In the genomic region with DNA sequence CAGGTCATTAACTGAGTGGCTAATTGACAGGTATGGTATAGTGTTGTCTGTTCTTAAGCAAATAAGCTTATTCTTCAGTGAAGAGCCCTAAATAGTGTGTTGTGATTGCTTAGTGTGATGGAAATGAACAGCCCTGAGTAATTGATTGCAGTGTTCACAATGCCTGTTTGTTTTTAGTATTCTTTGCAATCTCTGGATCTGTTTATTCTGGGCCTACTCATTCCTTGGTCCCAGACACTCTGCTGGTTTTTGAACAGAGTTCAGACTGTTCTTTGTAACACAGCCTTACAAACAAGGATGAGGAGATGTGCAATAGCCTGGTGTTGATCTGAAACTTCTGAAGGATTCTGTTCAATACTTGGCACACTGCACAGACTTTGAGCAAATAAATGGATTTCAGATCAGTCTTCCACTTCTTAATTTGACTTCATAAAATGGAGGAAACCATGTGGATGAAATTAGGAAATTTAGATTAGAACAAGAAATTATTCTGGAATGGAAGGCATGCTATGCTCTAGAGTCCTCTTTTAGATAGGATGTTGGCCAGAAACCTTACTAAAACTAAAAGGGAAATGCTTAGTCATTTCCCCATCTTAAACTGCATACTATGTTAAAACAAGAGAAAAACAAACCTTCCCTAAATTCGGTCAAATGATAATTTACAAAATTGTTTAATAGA, we compare ENCODE assay signal across 12 cellular contexts.
DNase-seq lines count a peak whose midpoint lies in the region; ATAC-seq and TF ChIP-seq lines count a peak whose summit lies in the region.
"Had no signal": no experiment of that assay in that cellular context is flagged by ENCODE, and none has a peak within 500 bp of the region (broad histone marks: within the 10 kb centered on the region; RNA-seq: fewer than 3 reads in every experiment).

No MANE protein-coding gene starts in this region.

- H3K79me1 ChIP-seq in H9 (ENCODE audit: insufficient read depth, low read depth, low read length, poor library complexity, severe bottlenecking), result no peaks in the 10 kb centered on the region

- H2BK12ac ChIP-seq in H9 (ENCODE audit: insufficient read length, low read depth, low read length), result no peak overlapping the region

- POLR2A ChIA-PET in activated CD8-positive, alpha-beta T cell treated with anti-CD3 and anti-CD28 coated beads for 36 hours (lab: Charles Lee), result no interaction called here
- POLR2A ChIA-PET in CD4-positive, alpha-beta T cell (lab: Charles Lee), result no interaction called here

- no peak overlapping the region for H2BK120ac ChIP-seq in H9 (ENCODE audit: low read depth, low read length, poor library complexity, severe bottlenecking)

- TF ChIP-seq CTCF in H9 (conservative IDR thresholded peaks at IDR 0.05) (no peak), nephron progenitor cell (IDR thresholded peaks at IDR 0.05) (no peak)
- no peak for TF ChIP-seq CTCF in activated CD8-positive, alpha-beta T cell treated with anti-CD3 and anti-CD28 coated beads for 36 hours (IDR thresholded peaks at IDR 0.05)
- no peak for TF ChIP-seq CTCF in CD4-positive, alpha-beta T cell (IDR thresholded peaks at IDR 0.05)

- no peak overlapping the region for H4K8ac ChIP-seq in H9 (replicated peaks; ENCODE audit: insufficient read length, low read depth, low read length)

- no peak overlapping the region for H3K27ac ChIP-seq in H9 (ENCODE audit: insufficient read length, low read depth, low read length)
- no peak overlapping the region for H3K27ac ChIP-seq in CD4-positive, alpha-beta T cell (ENCODE audit: low read depth, low read length)
- H3K27ac ChIP-seq: foreskin keratinocyte, thyroid gland had no signal

- H3K4me3 Mint-ChIP-seq in H9 (no peak overlapping the region), nephron progenitor cell (no peak overlapping the region)
- no peak overlapping the region for H3K4me3 Mint-ChIP-seq in dendritic cell treated with granulocyte-macrophage colony-stimulating factor and Interleukin-4, amounts not matched to agents 40 ng/mL and 50 ng/mL, for 4 days
- no peak overlapping the region for H3K4me3 Mint-ChIP-seq in activated CD8-positive, alpha-beta T cell treated with anti-CD3 and anti-CD28 coated beads for 36 hours
- H3K4me3 Mint-ChIP-seq in CD4-positive, alpha-beta T cell, result no peak overlapping the region
- H3K4me3 Mint-ChIP-seq: activated T-cell treated with anti-CD3 and anti-CD28 coated beads, Interleukin-2, amount 50 U/mL, for 72 hours had no signal

- no peaks in the 10 kb centered on the region for H3K79me2 ChIP-seq in H9 (ENCODE audit: insufficient read depth, low read length)

- no peak overlapping the region for H2BK20ac ChIP-seq in H9 (ENCODE audit: low read depth, low read length, poor library complexity, severe bottlenecking)

- no peak overlapping the region for H4K5ac ChIP-seq in H9 (ENCODE audit: insufficient read length, low read depth, low read length)

- ATAC-seq in GM21723 (IDR thresholded peaks at IDR 0.05; ENCODE audit: unreplicated experiment), result no peak
- no peak for ATAC-seq in activated CD8-positive, alpha-beta T cell treated with anti-CD3 and anti-CD28 coated beads for 36 hours
- ATAC-seq in CD4-positive, alpha-beta T cell (ENCODE audit: poor library complexity), result no peak
- ATAC-seq: activated T-cell treated with anti-CD3 and anti-CD28 coated beads, Interleukin-2, amount 50 U/mL, for 72 hours; foreskin keratinocyte had no signal

- H2AFZ ChIP-seq in H9 (ENCODE audit: low read length), result no peak overlapping the region

- H3K4me2 ChIP-seq in H9 (ENCODE audit: insufficient read depth, insufficient read length, low read length), result peak overlapping the region; percentile 30

- no peak overlapping the region for H2BK5ac ChIP-seq in H9 (ENCODE audit: insufficient read length, low read length)

- H3K4me1 Mint-ChIP-seq in H9, result peaks cover 11 to 13% of the 10 kb centered on the region in 2 experiments; a peak in 3 of 4 replicates
- peaks cover 8% of the 10 kb centered on the region for H3K4me1 Mint-ChIP-seq in dendritic cell treated with granulocyte-macrophage colony-stimulating factor and Interleukin-4, amounts not matched to agents 40 ng/mL and 50 ng/mL, for 4 days (ENCODE audit: low read depth)
- peaks cover 8% of the 10 kb centered on the region for H3K4me1 Mint-ChIP-seq in nephron progenitor cell
- H3K4me1 Mint-ChIP-seq in activated CD8-positive, alpha-beta T cell treated with anti-CD3 and anti-CD28 coated beads for 36 hours (ENCODE audit: low read depth), result no peaks in the 10 kb centered on the region
- H3K4me1 Mint-ChIP-seq in CD4-positive, alpha-beta T cell (ENCODE audit: low read depth), result no peaks in the 10 kb centered on the region

- no peak overlapping the region for H2AK5ac ChIP-seq in H9 (ENCODE audit: insufficient read length, low read length)

- H3K56ac ChIP-seq in H9 (ENCODE audit: insufficient read length, low read depth, low read length), result no peak overlapping the region

- H3K9me3 ChIP-seq in H9 (ENCODE audit: control insufficient read depth, low read depth, low read length), result no peaks in the 10 kb centered on the region
- no peaks in the 10 kb centered on the region for H3K9me3 ChIP-seq in CD4-positive, alpha-beta T cell (ENCODE audit: control insufficient read depth, low read length)
- H3K9me3 ChIP-seq: thyroid gland had no signal

- H3K27ac Mint-ChIP-seq in H9 (no peak overlapping the region), nephron progenitor cell (peak overlapping the region; percentile 48)
- H3K27ac Mint-ChIP-seq in dendritic cell treated with granulocyte-macrophage colony-stimulating factor and Interleukin-4, amounts not matched to agents 40 ng/mL and 50 ng/mL, for 4 days, result peak overlapping the region; percentile 82
- no peak overlapping the region for H3K27ac Mint-ChIP-seq in activated CD8-positive, alpha-beta T cell treated with anti-CD3 and anti-CD28 coated beads for 36 hours
- no peak overlapping the region for H3K27ac Mint-ChIP-seq in CD4-positive, alpha-beta T cell
- H3K27ac Mint-ChIP-seq: activated T-cell treated with anti-CD3 and anti-CD28 coated beads, Interleukin-2, amount 50 U/mL, for 72 hours had no signal

- H3K14ac ChIP-seq in H9 (ENCODE audit: insufficient read depth, low read length), result no peak overlapping the region

- H3T11ph ChIP-seq in H9 (ENCODE audit: low read length), result no peak overlapping the region

- CTCF ChIA-PET in activated CD8-positive, alpha-beta T cell treated with anti-CD3 and anti-CD28 coated beads for 36 hours (lab: Charles Lee), result no interaction called here
- CTCF ChIA-PET in CD4-positive, alpha-beta T cell (lab: Charles Lee), result no interaction called here

- no peak overlapping the region for H4K91ac ChIP-seq in H9 (ENCODE audit: insufficient read length, low read depth, low read length)

- no peak overlapping the region for H2BK15ac ChIP-seq in H9 (ENCODE audit: low read depth, low read length)

- no peaks in the 10 kb centered on the region for H4K20me1 ChIP-seq in H9 (ENCODE audit: control insufficient read depth, insufficient read depth, insufficient read length)

- intact Hi-C loops in dendritic cell treated with granulocyte-macrophage colony-stimulating factor and Interleukin-4, amounts not matched to agents 40 ng/mL and 50 ng/mL, for 4 days (cut with micrococcal nuclease), result no loop called here
- intact Hi-C loops in activated CD8-positive, alpha-beta T cell treated with anti-CD3 and anti-CD28 coated beads for 36 hours (cut with micrococcal nuclease), result no loop called here
- intact Hi-C loops in CD4-positive, alpha-beta T cell (cut with DNase I, micrococcal nuclease), result no loop called here

- no CpG with 5 or more reads among the region's 1 CpG for WGBS in H9 (ENCODE audit: extremely low coverage, insufficient read length, low lambda C conversion rate)

- H3K27me3 ChIP-seq in H9 (ENCODE audit: insufficient read depth, low read length), result no peaks in the 10 kb centered on the region
- H3K27me3 ChIP-seq in CD4-positive, alpha-beta T cell (ENCODE audit: control insufficient read depth, insufficient read depth, low read length), result no peaks in the 10 kb centered on the region
- H3K27me3 ChIP-seq: foreskin keratinocyte, thyroid gland had no signal

- no peak for DNase-seq in H9
- peak; percentile 97 for DNase-seq in NCI-H69 (lab: John Stamatoyannopoulos, UW)
- no peak for DNase-seq in nephron progenitor cell
- DNase-seq in HPDE6-E6E7 (ENCODE audit: extremely low spot score), result no peak
- no peak for DNase-seq in activated CD8-positive, alpha-beta T cell treated with anti-CD3 and anti-CD28 coated beads for 36 hours
- no peak for DNase-seq in CD4-positive, alpha-beta T cell
- DNase-seq: activated T-cell treated with anti-CD3 and anti-CD28 coated beads, Interleukin-2, amount 50 U/mL, for 72 hours; foreskin keratinocyte; HCEC 1CT; thyroid gland had no signal

- H3K18ac ChIP-seq in H9 (ENCODE audit: insufficient read length, low read depth, low read length), result no peak overlapping the region

- no peaks in the 10 kb centered on the region for H3K9me3 Mint-ChIP-seq in H9
- H3K9me3 Mint-ChIP-seq in dendritic cell treated with granulocyte-macrophage colony-stimulating factor and Interleukin-4, amounts not matched to agents 40 ng/mL and 50 ng/mL, for 4 days, result no peaks in the 10 kb centered on the region
- H3K9me3 Mint-ChIP-seq in nephron progenitor cell, result no peaks in the 10 kb centered on the region
- H3K9me3 Mint-ChIP-seq in activated CD8-positive, alpha-beta T cell treated with anti-CD3 and anti-CD28 coated beads for 36 hours, result peaks cover 7% of the 10 kb centered on the region
- no peaks in the 10 kb centered on the region for H3K9me3 Mint-ChIP-seq in CD4-positive, alpha-beta T cell

- H3K4ac ChIP-seq in H9 (ENCODE audit: low read depth, low read length), result no peak overlapping the region

- H3K4me1 ChIP-seq in H9 (ENCODE audit: insufficient read depth, low read length), result peaks cover 4% of the 10 kb centered on the region; the same call in 1 of the 2 replicates
- H3K4me1 ChIP-seq: foreskin keratinocyte, thyroid gland had no signal

- H3K23ac ChIP-seq in H9 (ENCODE audit: insufficient read length, low read depth, low read length), result no peak overlapping the region

- no peaks in the 10 kb centered on the region for H3K23me2 ChIP-seq in H9 (ENCODE audit: insufficient read length, low read depth, low read length, poor library complexity, severe bottlenecking)

- H3K27me3 Mint-ChIP-seq in H9 (ENCODE audit: low read depth), result no peaks in the 10 kb centered on the region
- no peaks in the 10 kb centered on the region for H3K27me3 Mint-ChIP-seq in dendritic cell treated with granulocyte-macrophage colony-stimulating factor and Interleukin-4, amounts not matched to agents 40 ng/mL and 50 ng/mL, for 4 days
- no peaks in the 10 kb centered on the region for H3K27me3 Mint-ChIP-seq in nephron progenitor cell (ENCODE audit: low read depth, poor library complexity)
- no peaks in the 10 kb centered on the region for H3K27me3 Mint-ChIP-seq in activated CD8-positive, alpha-beta T cell treated with anti-CD3 and anti-CD28 coated beads for 36 hours
- H3K27me3 Mint-ChIP-seq in CD4-positive, alpha-beta T cell, result no peaks in the 10 kb centered on the region

- no peak overlapping the region for H3K9ac ChIP-seq in H9 (ENCODE audit: extremely low read depth, insufficient read length, low read length)

- H3K36me3 Mint-ChIP-seq in H9 (ENCODE audit: insufficient read depth in 1 of 3, low read depth in 3 of 3) (no peaks in the 10 kb centered on the region), nephron progenitor cell (ENCODE audit: low read depth) (no peaks in the 10 kb centered on the region)
- no peaks in the 10 kb centered on the region for H3K36me3 Mint-ChIP-seq in dendritic cell treated with granulocyte-macrophage colony-stimulating factor and Interleukin-4, amounts not matched to agents 40 ng/mL and 50 ng/mL, for 4 days (ENCODE audit: low read depth)
- no peaks in the 10 kb centered on the region for H3K36me3 Mint-ChIP-seq in activated CD8-positive, alpha-beta T cell treated with anti-CD3 and anti-CD28 coated beads for 36 hours (ENCODE audit: low read depth)
- H3K36me3 Mint-ChIP-seq in CD4-positive, alpha-beta T cell (ENCODE audit: low read depth), result no peaks in the 10 kb centered on the region

Comparison
In these comparisons a context has a peak if more than half of its experiments do, and no peak if none do; other contexts are left out.
1. H3K27ac Mint-ChIP-seq: peak in dendritic cell treated with granulocyte-macrophage colony-stimulating factor and Interleukin-4, amounts not matched to agents 40 ng/mL and 50 ng/mL, for 4 days (single experiment) and nephron progenitor cell (single experiment); none in H9 (0 of 3), activated CD8-positive, alpha-beta T cell treated with anti-CD3 and anti-CD28 coated beads for 36 hours (single experiment) and CD4-positive, alpha-beta T cell (single experiment).